20 cellular contexts compared by ENCODE assay signal in genomic region chr10:130244928-130245495, GRCh38.
A peak's percentile ranks its signal among the peaks of the same experiment; 100 is the strongest.
DNase-seq lines count a peak whose midpoint lies in the region; TF ChIP-seq lines count a peak whose summit lies in the region.
"Had no signal": no experiment of that assay in that cellular context is flagged by ENCODE, and none has a peak within 500 bp of the region (broad histone marks: within the 10 kb centered on the region; RNA-seq: fewer than 3 reads in every experiment).

No MANE protein-coding gene starts in this region.

- POLR2A ChIA-PET in RWPE1 (lab: Yijun Ruan, JAX; ENCODE audit: low non-redundant PET): no interaction called here

- H3K4me1 Mint-ChIP-seq in chondrocyte (ENCODE audit: low read depth): no peaks in the 10 kb centered on the region
- H3K4me1 Mint-ChIP-seq in activated CD4-positive, alpha-beta T cell treated with anti-CD3 and anti-CD28 coated beads, Interleukin-2, amount 10 ng/mL, durations not matched to agents 24 days and 14 days: peaks cover 2% of the 10 kb centered on the region

- peaks cover 8% of the 10 kb centered on the region for H3K36me3 Mint-ChIP-seq in chondrocyte (ENCODE audit: low read depth)
- no peaks in the 10 kb centered on the region for H3K36me3 Mint-ChIP-seq in activated CD4-positive, alpha-beta T cell treated with anti-CD3 and anti-CD28 coated beads, Interleukin-2, amount 10 ng/mL, durations not matched to agents 24 days and 14 days (ENCODE audit: low read depth)

- intact Hi-C loops in posterior vena cava (cut with DNase I): no loop called here
- intact Hi-C loops in activated CD4-positive, alpha-beta T cell treated with anti-CD3 and anti-CD28 coated beads, Interleukin-2, amount 10 ng/mL, durations not matched to agents 24 days and 14 days (cut with micrococcal nuclease): no loop called here

- peaks cover 37% of the 10 kb centered on the region for H3K9me3 Mint-ChIP-seq in chondrocyte (ENCODE audit: low read depth)
- H3K9me3 Mint-ChIP-seq in activated CD4-positive, alpha-beta T cell treated with anti-CD3 and anti-CD28 coated beads, Interleukin-2, amount 10 ng/mL, durations not matched to agents 24 days and 14 days: peaks cover 7% of the 10 kb centered on the region

- TF ChIP-seq CTCF in chondrocyte (IDR thresholded peaks at IDR 0.05) (no peak), RWPE1 (conservative IDR thresholded peaks at IDR 0.05; ENCODE audit: low read depth) (no peak)

- no peaks in the 10 kb centered on the region for H3K27me3 Mint-ChIP-seq in chondrocyte (ENCODE audit: low read depth)
- peaks cover 11% of the 10 kb centered on the region for H3K27me3 Mint-ChIP-seq in activated CD4-positive, alpha-beta T cell treated with anti-CD3 and anti-CD28 coated beads, Interleukin-2, amount 10 ng/mL, durations not matched to agents 24 days and 14 days

- DNase-seq in chondrocyte (ENCODE audit: low spot score) (peak; percentile 55), islet precursor cell (peak; percentile 21), posterior vena cava (ENCODE audit: low spot score) (peak; percentile 29), ureter (ENCODE audit: low spot score) (peak; percentile 34), RWPE1 (ENCODE audit: low spot score) (no peak), COR-L47 (lab: John Stamatoyannopoulos, UW) (no peak)
- no peak for DNase-seq in activated CD4-positive, alpha-beta T cell treated with anti-CD3 and anti-CD28 coated beads, Interleukin-2, amount 10 ng/mL, durations not matched to agents 24 days and 14 days
- DNase-seq: C1 segment of cervical spinal cord; Caco-2; CD4-positive, alpha-beta memory T cell; Kasumi-1; MV-4-11; NCI-H1105; NCI-H1436 treated with DMSO at 0.1 percent for 48 hours; NCI-H187 treated with DMSO at 0.1 percent for 48 hours; NCI-H2107; NCI-H446; NCI-H524 treated with DMSO at 0.1 percent for 48 hours; NCI-H774; SK-N-SH had no signal

- no peak overlapping the region for H3K27ac ChIP-seq in RWPE1

- CTCF ChIA-PET in RWPE1 (lab: Yijun Ruan, JAX): no interaction called here

- no peak overlapping the region for H3K4me3 Mint-ChIP-seq in chondrocyte (ENCODE audit: unreplicated experiment)
- no peak overlapping the region for H3K4me3 Mint-ChIP-seq in activated CD4-positive, alpha-beta T cell treated with anti-CD3 and anti-CD28 coated beads, Interleukin-2, amount 10 ng/mL, durations not matched to agents 24 days and 14 days
- H3K4me3 Mint-ChIP-seq: CD4-positive, alpha-beta memory T cell had no signal

- no peak overlapping the region for H3K27ac Mint-ChIP-seq in chondrocyte (ENCODE audit: unreplicated experiment)
- no peak overlapping the region for H3K27ac Mint-ChIP-seq in activated CD4-positive, alpha-beta T cell treated with anti-CD3 and anti-CD28 coated beads, Interleukin-2, amount 10 ng/mL, durations not matched to agents 24 days and 14 days

Comparison
In these comparisons a context has a peak if more than half of its experiments do, and no peak if none do; other contexts are left out.
1. DNase-seq: peak in chondrocyte (single experiment), islet precursor cell (single experiment), posterior vena cava (single experiment) and ureter (single experiment); none in activated CD4-positive, alpha-beta T cell treated with anti-CD3 and anti-CD28 coated beads, Interleukin-2, amount 10 ng/mL, durations not matched to agents 24 days and 14 days (single experiment), RWPE1 (single experiment) and COR-L47 (single experiment).